ENCODE assay signal across 16 cellular contexts in genomic region chr11:86627776-86628455, GRCh38. TPM values are rescaled to one million over a fixed set of nuclear protein-coding genes. Genes with fewer than 3 reads are reported as not detected.
DNase-seq lines count a peak whose midpoint lies in the region; ATAC-seq and TF ChIP-seq lines count a peak whose summit lies in the region.
"Had no signal": no experiment of that assay in that cellular context is flagged by ENCODE, and none has a peak within 500 bp of the region (broad histone marks: within the 10 kb centered on the region; RNA-seq: fewer than 3 reads in every experiment).

No MANE protein-coding gene starts in this region.

- H3K36me3 ChIP-seq in osteoblast (ENCODE audit: insufficient read depth, low read length), result no peaks in the 10 kb centered on the region
- no peaks in the 10 kb centered on the region for H3K36me3 ChIP-seq in tibial artery
- H3K36me3 ChIP-seq: lower lobe of right lung, spleen had no signal

- peaks cover 0 to 3% (median 3%) of the 10 kb centered on the region in 3 donors for H3K27me3 Mint-ChIP-seq in CD14-positive monocyte (ENCODE audit: low read depth in 3 of 3)
- H3K27me3 Mint-ChIP-seq: CD4-positive, alpha-beta T cell had no signal

- no peak for TF ChIP-seq CTCF in osteoblast (IDR thresholded peaks at IDR 0.05; ENCODE audit: extremely low read depth, low read depth, low read length)
- TF ChIP-seq CTCF in tibial artery (IDR thresholded peaks at IDR 0.05), result no peak
- TF ChIP-seq CTCF in CD14-positive monocyte (IDR thresholded peaks at IDR 0.05), result no peak

- no peaks in the 10 kb centered on the region for H3K79me2 ChIP-seq in osteoblast (ENCODE audit: insufficient read depth, low read length)

- H3K36me3 Mint-ChIP-seq in CD14-positive monocyte, result no peaks in the 10 kb centered on the region
- H3K36me3 Mint-ChIP-seq: activated naive CD8-positive, alpha-beta T cell treated with anti-CD3 and anti-CD28 coated beads for 36 hours had no signal

- H3K9me3 ChIP-seq in osteoblast (ENCODE audit: low read depth, low read length) (no peaks in the 10 kb centered on the region), tibial artery (no peaks in the 10 kb centered on the region)
- H3K9me3 ChIP-seq: lower lobe of right lung, spleen had no signal

- peak overlapping the region; percentile 10 for H3K4me2 ChIP-seq in osteoblast (ENCODE audit: insufficient read depth, low read length)

- H3K27ac Mint-ChIP-seq in CD14-positive monocyte, result peak overlapping the region in 2 of 7 donors; percentile 19 to 48
- H3K27ac Mint-ChIP-seq: activated naive CD8-positive, alpha-beta T cell treated with anti-CD3 and anti-CD28 coated beads for 36 hours; CD4-positive, alpha-beta T cell; stimulated activated naive CD8-positive, alpha-beta T cell treated with anti-CD3 and anti-CD28 coated beads, Interleukin-15, Interleukin-2, amounts not matched to agents 100 ng/mL and 50 ng/mL, for 24 hours had no signal

- H3K4me1 Mint-ChIP-seq in CD14-positive monocyte, result peaks cover 16% of the 10 kb centered on the region
- H3K4me1 Mint-ChIP-seq: central memory CD8-positive, alpha-beta T cell; neural crest cell had no signal

- intact Hi-C loops in tibial artery (cut with DNase I; ENCODE audit: low total_unique reads) (loop anchor here (5.0 kb wide), 1 partner anchor 174 kb away; the partner anchor contains the start of gene PRSS23), CD14-positive monocyte (cut with micrococcal nuclease) (no loop called here)

- H3K4me3 ChIP-seq in osteoblast (ENCODE audit: insufficient read depth, low read length) (no peak overlapping the region), tibial artery (no peak overlapping the region)
- H3K4me3 ChIP-seq: lower lobe of right lung, spleen had no signal

- H3K9me3 Mint-ChIP-seq in CD14-positive monocyte, result no peaks in the 10 kb centered on the region
- H3K9me3 Mint-ChIP-seq: activated naive CD8-positive, alpha-beta T cell treated with anti-CD3 and anti-CD28 coated beads for 36 hours; CD4-positive, alpha-beta T cell; central memory CD8-positive, alpha-beta T cell; neural crest cell; stimulated activated naive CD8-positive, alpha-beta T cell treated with anti-CD3 and anti-CD28 coated beads, Interleukin-15, Interleukin-2, amounts not matched to agents 100 ng/mL and 50 ng/mL, for 24 hours had no signal

- H2AFZ ChIP-seq in osteoblast (ENCODE audit: low read length), result peak overlapping the region; percentile 36

- H4K20me1 ChIP-seq in osteoblast (ENCODE audit: insufficient read depth, low read length), result no peaks in the 10 kb centered on the region

- DNase-seq in NCI-H446 treated with DMSO at 0.1 percent for 48 hours (lab: John Stamatoyannopoulos, UW) (peak; percentile 33), fibroblast of peridontal ligament (ENCODE audit: extremely low read depth) (peak; percentile 77), osteoblast (ENCODE audit: insufficient read length, low spot score, missing footprints) (peak; percentile 45), tibial artery (peak; percentile 45 to 86), CD14-positive monocyte (ENCODE audit: low spot score) (no peak)
- no peak for DNase-seq in activated CD4-positive, alpha-beta T cell treated with anti-CD3 and anti-CD28 coated beads for 1 hour
- DNase-seq: activated naive CD8-positive, alpha-beta T cell treated with anti-CD3 and anti-CD28 coated beads for 36 hours; CD4-positive, alpha-beta T cell; lower lobe of right lung; NCI-H1694; NCI-H69; spleen had no signal

- H3K27me3 ChIP-seq in osteoblast (ENCODE audit: insufficient read depth, low read length), result no peaks in the 10 kb centered on the region
- H3K27me3 ChIP-seq in tibial artery, result no peaks in the 10 kb centered on the region
- H3K27me3 ChIP-seq: spleen had no signal

- no peak for ATAC-seq in GM18907 (IDR thresholded peaks at IDR 0.05; ENCODE audit: unreplicated experiment)
- ATAC-seq: lower lobe of right lung had no signal

- H3K4me3 Mint-ChIP-seq in CD14-positive monocyte, result no peak overlapping the region
- H3K4me3 Mint-ChIP-seq: activated naive CD8-positive, alpha-beta T cell treated with anti-CD3 and anti-CD28 coated beads for 36 hours; CD4-positive, alpha-beta T cell; central memory CD8-positive, alpha-beta T cell; neural crest cell; stimulated activated naive CD8-positive, alpha-beta T cell treated with anti-CD3 and anti-CD28 coated beads, Interleukin-15, Interleukin-2, amounts not matched to agents 100 ng/mL and 50 ng/mL, for 24 hours had no signal

- H3K27ac ChIP-seq in osteoblast (ENCODE audit: low read depth, low read length) (peak overlapping the region; percentile 76), tibial artery (peak overlapping the region; percentile 77 to 81)
- H3K27ac ChIP-seq: lower lobe of right lung, spleen had no signal

- peaks cover 65% of the 10 kb centered on the region for H3K4me1 ChIP-seq in osteoblast (ENCODE audit: insufficient read depth, low read length)
- peaks cover 0 to 100% (median 67%) of the 10 kb centered on the region in 4 donors for H3K4me1 ChIP-seq in tibial artery
- H3K4me1 ChIP-seq: lower lobe of right lung, spleen had no signal

RNA-seq across cellular contexts. Expression of gene ME3, which starts 44.5 kb away (rescaled TPM):
- 70.9 and 73.4 TPM in 2 replicates for total RNA-seq in osteoblast
- polyA plus RNA-seq in CD14-positive monocyte, result under 1 TPM; 0.31 to 0.42 TPM

Comparison
In these comparisons a context has a peak if more than half of its experiments do, and no peak if none do; other contexts are left out.
1. DNase-seq: peak in NCI-H446 treated with DMSO at 0.1 percent for 48 hours (single experiment), fibroblast of peridontal ligament (single experiment), osteoblast (single experiment) and tibial artery (2 of 2); none in activated CD4-positive, alpha-beta T cell treated with anti-CD3 and anti-CD28 coated beads for 1 hour (single experiment) and CD14-positive monocyte (single experiment).